In genomic region chr2:10989151-10989550, GRCh38 we compare ENCODE assay signal across 30 cellular contexts.
"Had no signal": no experiment of that assay in that cellular context is flagged by ENCODE, and none has a peak within 500 bp of the region (broad histone marks: within the 10 kb centered on the region; RNA-seq: fewer than 3 reads in every experiment).

No MANE protein-coding gene starts in this region.

- H3K4me3 Mint-ChIP-seq: dendritic cell treated with granulocyte-macrophage colony-stimulating factor and Interleukin-4, amounts not matched to agents 40 ng/mL and 50 ng/mL, for 4 days; endodermal cell; immature natural killer cell; natural killer cell treated with Interleukin-12 subunit alpha and Interleukin-12 subunit beta and Interleukin-15 and Interleukin-18, amount 100 ng/mL, for 72 hours; neural progenitor cell; stimulated activated effector memory CD8-positive, alpha-beta T cell treated with anti-CD3 and anti-CD28 coated beads, Interleukin-12 subunit alpha, Interleukin-12 subunit beta, amount 100 ng/mL, for 72 hours had no signal

- H3K4me1 ChIP-seq: colonic mucosa, gastroesophageal sphincter, lower lobe of right lung, neural progenitor cell, parathyroid adenoma, prostate gland, right atrium auricular region, stomach, uterus had no signal

- H3K27ac Mint-ChIP-seq: dendritic cell treated with granulocyte-macrophage colony-stimulating factor and Interleukin-4, amounts not matched to agents 40 ng/mL and 50 ng/mL, for 4 days; endodermal cell; immature natural killer cell; natural killer cell treated with Interleukin-12 subunit alpha and Interleukin-12 subunit beta and Interleukin-15 and Interleukin-18, amount 100 ng/mL, for 72 hours; neural progenitor cell; stimulated activated effector memory CD8-positive, alpha-beta T cell treated with anti-CD3 and anti-CD28 coated beads, Interleukin-12 subunit alpha, Interleukin-12 subunit beta, amount 100 ng/mL, for 72 hours had no signal

- ATAC-seq: gastroesophageal sphincter; heart right ventricle; left colon; left ventricle myocardium superior; lower lobe of right lung; natural killer cell treated with Interleukin-12 subunit alpha and Interleukin-12 subunit beta and Interleukin-15 and Interleukin-18, amount 100 ng/mL, for 72 hours; stimulated activated effector memory CD8-positive, alpha-beta T cell treated with anti-CD3 and anti-CD28 coated beads, Interleukin-12 subunit alpha, Interleukin-12 subunit beta, amount 100 ng/mL, for 72 hours had no signal

- H3K4me3 ChIP-seq: colonic mucosa, esophagus muscularis mucosa, gastroesophageal sphincter, heart right ventricle, lower lobe of right lung, neural progenitor cell, prostate gland, right atrium auricular region, sigmoid colon, stomach, testis, tibial nerve, upper lobe of left lung, uterus had no signal

- H3K36me3 ChIP-seq: colonic mucosa, esophagus muscularis mucosa, gastroesophageal sphincter, heart right ventricle, lower lobe of right lung, neural progenitor cell, prostate gland, right atrium auricular region, sigmoid colon, stomach, tibial nerve, upper lobe of left lung, uterus had no signal

- H3K9me3 ChIP-seq: colonic mucosa, esophagus muscularis mucosa, gastroesophageal sphincter, heart right ventricle, lower lobe of right lung, prostate gland, right atrium auricular region, sigmoid colon, stomach, testis, tibial nerve, upper lobe of left lung, uterus had no signal

- H3K27me3 ChIP-seq: colonic mucosa, foreskin keratinocyte, neural progenitor cell, right atrium auricular region, testis, tibial nerve, upper lobe of left lung, uterus had no signal

- H3K27ac ChIP-seq: colonic mucosa, esophagus muscularis mucosa, foreskin keratinocyte, gastroesophageal sphincter, heart right ventricle, lower lobe of right lung, neural progenitor cell, parathyroid adenoma, prostate gland, right atrium auricular region, sigmoid colon, stomach, testis, tibial nerve, upper lobe of left lung, uterus had no signal

- H3K9me3 Mint-ChIP-seq: dendritic cell treated with granulocyte-macrophage colony-stimulating factor and Interleukin-4, amounts not matched to agents 40 ng/mL and 50 ng/mL, for 4 days; endodermal cell; immature natural killer cell; natural killer cell treated with Interleukin-12 subunit alpha and Interleukin-12 subunit beta and Interleukin-15 and Interleukin-18, amount 100 ng/mL, for 72 hours; stimulated activated effector memory CD8-positive, alpha-beta T cell treated with anti-CD3 and anti-CD28 coated beads, Interleukin-12 subunit alpha, Interleukin-12 subunit beta, amount 100 ng/mL, for 72 hours had no signal

- DNase-seq: colonic mucosa; effector CD8-positive, alpha-beta T cell; endodermal cell; heart right ventricle; hypothalamus; immature natural killer cell; islet precursor cell; kidney glomerular epithelial cell; left colon; left ventricle myocardium superior; lower lobe of right lung; stimulated activated CD4-positive, alpha-beta T cell treated with anti-CD3 and anti-CD28 coated beads, Interleukin-2, amount 100 ng/mL, for 24 hours; stimulated activated CD4-positive, alpha-beta T cell treated with anti-CD3 and anti-CD28 coated beads, Interleukin-4, amount 100 ng/mL, for 24 hours; stimulated activated naive CD4-positive, alpha-beta T cell treated with Interleukin-2 at 50 U/mL for 16 hours; stomach; testis; uterus had no signal

- H3K4me1 Mint-ChIP-seq: immature natural killer cell; stimulated activated effector memory CD8-positive, alpha-beta T cell treated with anti-CD3 and anti-CD28 coated beads, Interleukin-12 subunit alpha, Interleukin-12 subunit beta, amount 100 ng/mL, for 72 hours had no signal

- H3K36me3 Mint-ChIP-seq: immature natural killer cell; natural killer cell treated with Interleukin-12 subunit alpha and Interleukin-12 subunit beta and Interleukin-15 and Interleukin-18, amount 100 ng/mL, for 72 hours; neural progenitor cell; stimulated activated effector memory CD8-positive, alpha-beta T cell treated with anti-CD3 and anti-CD28 coated beads, Interleukin-12 subunit alpha, Interleukin-12 subunit beta, amount 100 ng/mL, for 72 hours had no signal
